In genomic region chr1:243921113-243921512, GRCh38 we compare ENCODE assay signal across 1 cellular context.
TF ChIP-seq lines count a peak whose summit lies in the region.

No MANE protein-coding gene starts in this region.

TF ChIP-seq in GM23338, 12 proteins besides CTCF, POLR2A, EP300 and RAD21 (continued from another document):
- TF ChIP-seq, protein P1, sequence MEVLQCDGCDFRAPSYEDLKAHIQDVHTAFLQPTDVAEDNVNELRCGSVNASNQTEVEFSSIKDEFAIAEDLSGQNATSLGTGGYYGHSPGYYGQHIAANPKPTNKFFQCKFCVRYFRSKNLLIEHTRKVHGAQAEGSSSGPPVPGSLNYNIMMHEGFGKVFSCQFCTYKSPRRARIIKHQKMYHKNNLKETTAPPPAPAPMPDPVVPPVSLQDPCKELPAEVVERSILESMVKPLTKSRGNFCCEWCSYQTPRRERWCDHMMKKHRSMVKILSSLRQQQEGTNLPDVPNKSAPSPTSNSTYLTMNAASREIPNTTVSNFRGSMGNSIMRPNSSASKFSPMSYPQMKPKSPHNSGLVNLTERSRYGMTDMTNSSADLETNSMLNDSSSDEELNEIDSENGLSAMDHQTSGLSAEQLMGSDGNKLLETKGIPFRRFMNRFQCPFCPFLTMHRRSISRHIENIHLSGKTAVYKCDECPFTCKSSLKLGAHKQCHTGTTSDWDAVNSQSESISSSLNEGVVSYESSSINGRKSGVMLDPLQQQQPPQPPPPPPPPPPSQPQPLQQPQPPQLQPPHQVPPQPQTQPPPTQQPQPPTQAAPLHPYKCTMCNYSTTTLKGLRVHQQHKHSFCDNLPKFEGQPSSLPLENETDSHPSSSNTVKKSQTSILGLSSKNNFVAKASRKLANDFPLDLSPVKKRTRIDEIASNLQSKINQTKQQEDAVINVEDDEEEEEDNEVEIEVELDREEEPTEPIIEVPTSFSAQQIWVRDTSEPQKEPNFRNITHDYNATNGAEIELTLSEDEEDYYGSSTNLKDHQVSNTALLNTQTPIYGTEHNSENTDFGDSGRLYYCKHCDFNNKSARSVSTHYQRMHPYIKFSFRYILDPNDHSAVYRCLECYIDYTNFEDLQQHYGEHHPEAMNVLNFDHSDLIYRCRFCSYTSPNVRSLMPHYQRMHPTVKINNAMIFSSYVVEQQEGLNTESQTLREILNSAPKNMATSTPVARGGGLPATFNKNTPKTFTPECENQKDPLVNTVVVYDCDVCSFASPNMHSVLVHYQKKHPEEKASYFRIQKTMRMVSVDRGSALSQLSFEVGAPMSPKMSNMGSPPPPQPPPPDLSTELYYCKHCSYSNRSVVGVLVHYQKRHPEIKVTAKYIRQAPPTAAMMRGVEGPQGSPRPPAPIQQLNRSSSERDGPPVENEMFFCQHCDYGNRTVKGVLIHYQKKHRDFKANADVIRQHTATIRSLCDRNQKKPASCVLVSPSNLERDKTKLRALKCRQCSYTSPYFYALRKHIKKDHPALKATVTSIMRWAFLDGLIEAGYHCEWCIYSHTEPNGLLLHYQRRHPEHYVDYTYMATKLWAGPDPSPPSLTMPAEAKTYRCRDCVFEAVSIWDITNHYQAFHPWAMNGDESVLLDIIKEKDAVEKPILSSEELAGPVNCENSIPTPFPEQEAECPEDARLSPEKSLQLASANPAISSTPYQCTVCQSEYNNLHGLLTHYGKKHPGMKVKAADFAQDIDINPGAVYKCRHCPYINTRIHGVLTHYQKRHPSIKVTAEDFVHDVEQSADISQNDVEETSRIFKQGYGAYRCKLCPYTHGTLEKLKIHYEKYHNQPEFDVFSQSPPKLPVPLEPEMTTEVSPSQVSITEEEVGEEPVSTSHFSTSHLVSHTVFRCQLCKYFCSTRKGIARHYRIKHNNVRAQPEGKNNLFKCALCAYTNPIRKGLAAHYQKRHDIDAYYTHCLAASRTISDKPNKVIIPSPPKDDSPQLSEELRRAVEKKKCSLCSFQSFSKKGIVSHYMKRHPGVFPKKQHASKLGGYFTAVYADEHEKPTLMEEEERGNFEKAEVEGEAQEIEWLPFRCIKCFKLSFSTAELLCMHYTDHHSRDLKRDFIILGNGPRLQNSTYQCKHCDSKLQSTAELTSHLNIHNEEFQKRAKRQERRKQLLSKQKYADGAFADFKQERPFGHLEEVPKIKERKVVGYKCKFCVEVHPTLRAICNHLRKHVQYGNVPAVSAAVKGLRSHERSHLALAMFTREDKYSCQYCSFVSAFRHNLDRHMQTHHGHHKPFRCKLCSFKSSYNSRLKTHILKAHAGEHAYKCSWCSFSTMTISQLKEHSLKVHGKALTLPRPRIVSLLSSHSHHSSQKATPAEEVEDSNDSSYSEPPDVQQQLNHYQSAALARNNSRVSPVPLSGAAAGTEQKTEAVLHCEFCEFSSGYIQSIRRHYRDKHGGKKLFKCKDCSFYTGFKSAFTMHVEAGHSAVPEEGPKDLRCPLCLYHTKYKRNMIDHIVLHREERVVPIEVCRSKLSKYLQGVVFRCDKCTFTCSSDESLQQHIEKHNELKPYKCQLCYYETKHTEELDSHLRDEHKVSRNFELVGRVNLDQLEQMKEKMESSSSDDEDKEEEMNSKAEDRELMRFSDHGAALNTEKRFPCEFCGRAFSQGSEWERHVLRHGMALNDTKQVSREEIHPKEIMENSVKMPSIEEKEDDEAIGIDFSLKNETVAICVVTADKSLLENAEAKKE (CRISPR knock-in tag; IDR thresholded peaks at IDR 0.05) = no peak
- TF ChIP-seq JUNB (IDR thresholded peaks at IDR 0.05; ENCODE audit: unreplicated experiment) = no peak
- TF ChIP-seq NANOG (IDR thresholded peaks at IDR 0.05; ENCODE audit: borderline replicate concordance) = no peak
- TF ChIP-seq, protein P2, sequence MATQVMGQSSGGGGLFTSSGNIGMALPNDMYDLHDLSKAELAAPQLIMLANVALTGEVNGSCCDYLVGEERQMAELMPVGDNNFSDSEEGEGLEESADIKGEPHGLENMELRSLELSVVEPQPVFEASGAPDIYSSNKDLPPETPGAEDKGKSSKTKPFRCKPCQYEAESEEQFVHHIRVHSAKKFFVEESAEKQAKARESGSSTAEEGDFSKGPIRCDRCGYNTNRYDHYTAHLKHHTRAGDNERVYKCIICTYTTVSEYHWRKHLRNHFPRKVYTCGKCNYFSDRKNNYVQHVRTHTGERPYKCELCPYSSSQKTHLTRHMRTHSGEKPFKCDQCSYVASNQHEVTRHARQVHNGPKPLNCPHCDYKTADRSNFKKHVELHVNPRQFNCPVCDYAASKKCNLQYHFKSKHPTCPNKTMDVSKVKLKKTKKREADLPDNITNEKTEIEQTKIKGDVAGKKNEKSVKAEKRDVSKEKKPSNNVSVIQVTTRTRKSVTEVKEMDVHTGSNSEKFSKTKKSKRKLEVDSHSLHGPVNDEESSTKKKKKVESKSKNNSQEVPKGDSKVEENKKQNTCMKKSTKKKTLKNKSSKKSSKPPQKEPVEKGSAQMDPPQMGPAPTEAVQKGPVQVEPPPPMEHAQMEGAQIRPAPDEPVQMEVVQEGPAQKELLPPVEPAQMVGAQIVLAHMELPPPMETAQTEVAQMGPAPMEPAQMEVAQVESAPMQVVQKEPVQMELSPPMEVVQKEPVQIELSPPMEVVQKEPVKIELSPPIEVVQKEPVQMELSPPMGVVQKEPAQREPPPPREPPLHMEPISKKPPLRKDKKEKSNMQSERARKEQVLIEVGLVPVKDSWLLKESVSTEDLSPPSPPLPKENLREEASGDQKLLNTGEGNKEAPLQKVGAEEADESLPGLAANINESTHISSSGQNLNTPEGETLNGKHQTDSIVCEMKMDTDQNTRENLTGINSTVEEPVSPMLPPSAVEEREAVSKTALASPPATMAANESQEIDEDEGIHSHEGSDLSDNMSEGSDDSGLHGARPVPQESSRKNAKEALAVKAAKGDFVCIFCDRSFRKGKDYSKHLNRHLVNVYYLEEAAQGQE (IDR thresholded peaks at IDR 0.05; ENCODE audit: unreplicated experiment) = no peak
- no peak for TF ChIP-seq POLR2AphosphoS5 (IDR thresholded peaks at IDR 0.05; ENCODE audit: low read depth)
- no peak for TF ChIP-seq ZNF331 (CRISPR knock-in tag; IDR thresholded peaks at IDR 0.05; ENCODE audit: low read depth)
- TF ChIP-seq EZH2phosphoT487 (IDR thresholded peaks at IDR 0.05; ENCODE audit: unreplicated experiment) = no peak
